ENCODE assay signal across 8 cellular contexts in genomic region chr6:157535354-157536217, GRCh38.
DNase-seq lines count a peak whose midpoint lies in the region; ATAC-seq and TF ChIP-seq lines count a peak whose summit lies in the region.

No MANE protein-coding gene starts in this region.

- H3K36me3 ChIP-seq in esophagus squamous epithelium (no peaks in the 10 kb centered on the region), spleen (no peaks in the 10 kb centered on the region)

- TF ChIP-seq CTCF in RWPE1 (conservative IDR thresholded peaks at IDR 0.05; ENCODE audit: low read depth) (no peak), esophagus squamous epithelium (IDR thresholded peaks at IDR 0.05) (no peak), spleen (IDR thresholded peaks at IDR 0.05 in 8 of 11, conservative IDR thresholded peaks at IDR 0.05 in 3 of 11) (no peak)

- no peak overlapping the region for H3K4me3 Mint-ChIP-seq in activated naive CD4-positive, alpha-beta T cell treated with anti-CD3 and anti-CD28 coated beads, Interleukin-2, amount 10 ng/mL, durations not matched to agents 7 days and 5 days

- H3K27me3 ChIP-seq in esophagus squamous epithelium (peaks cover 0 to 23% (median 0%) of the 10 kb centered on the region in 4 donors), spleen (replicated peaks in 1 of 7) (no peaks in the 10 kb centered on the region)

- DNase-seq in activated naive CD4-positive, alpha-beta T cell treated with anti-CD3 and anti-CD28 coated beads, Interleukin-2, amount 10 ng/mL, durations not matched to agents 7 days and 5 days = no peak
- no peak for DNase-seq in activated naive CD4-positive, alpha-beta T cell treated with Interleukin-2 at 50 U/mL for 16 hours
- peak; percentile 65 for DNase-seq in RWPE1 (ENCODE audit: low spot score)
- DNase-seq in esophagus squamous epithelium (lab: John Stamatoyannopoulos, UW) = no peak
- DNase-seq in spleen = no peak
- no peak for DNase-seq in RKO (ENCODE audit: low spot score)
- DNase-seq in effector CD4-positive, alpha-beta T cell = no peak

- H3K4me1 Mint-ChIP-seq in activated naive CD4-positive, alpha-beta T cell treated with anti-CD3 and anti-CD28 coated beads, Interleukin-2, amount 10 ng/mL, durations not matched to agents 7 days and 5 days = peaks cover 48% of the 10 kb centered on the region

- peaks cover 8% of the 10 kb centered on the region for H3K36me3 Mint-ChIP-seq in activated naive CD4-positive, alpha-beta T cell treated with anti-CD3 and anti-CD28 coated beads, Interleukin-2, amount 10 ng/mL, durations not matched to agents 7 days and 5 days

- H3K9me3 ChIP-seq in esophagus squamous epithelium = no peaks in the 10 kb centered on the region
- no peaks in the 10 kb centered on the region for H3K9me3 ChIP-seq in spleen

- peak overlapping the region; percentile 43 for H3K27ac ChIP-seq in RWPE1
- H3K27ac ChIP-seq in esophagus squamous epithelium = peak overlapping the region; percentile 26 to 67 (median 48)
- H3K27ac ChIP-seq in spleen = peak overlapping the region; percentile 14 to 80 (median 68)

- ATAC-seq in HG03064 (IDR thresholded peaks at IDR 0.05; ENCODE audit: low read depth, unreplicated experiment) = peak; percentile 68

- POLR2A ChIA-PET in RWPE1 (lab: Yijun Ruan, JAX; ENCODE audit: low non-redundant PET) = no interaction called here

- WGBS in esophagus squamous epithelium, 2 donors = 23 to 26% methylated on average over 12 of the region's 12 CpGs
- 49 to 59% (median 56%) methylated on average over 12 of the region's 12 CpGs for WGBS in spleen, 5 donors

- H3K27me3 Mint-ChIP-seq in activated naive CD4-positive, alpha-beta T cell treated with anti-CD3 and anti-CD28 coated beads, Interleukin-2, amount 10 ng/mL, durations not matched to agents 7 days and 5 days = peaks cover 17% of the 10 kb centered on the region

- H3K9me3 Mint-ChIP-seq in activated naive CD4-positive, alpha-beta T cell treated with anti-CD3 and anti-CD28 coated beads, Interleukin-2, amount 10 ng/mL, durations not matched to agents 7 days and 5 days = no peaks in the 10 kb centered on the region

- peak overlapping the region in 1 of 4 donors; percentile 4 for H3K4me3 ChIP-seq in esophagus squamous epithelium
- H3K4me3 ChIP-seq in spleen = peak overlapping the region in 1 of 8 donors; percentile 29

- H3K4me1 ChIP-seq in esophagus squamous epithelium (peaks cover 14 to 45% (median 23%) of the 10 kb centered on the region in 3 donors), spleen (peaks cover 31 to 75% (median 53%) of the 10 kb centered on the region in 6 donors)

- no peak for TF ChIP-seq POLR2A in esophagus squamous epithelium (IDR thresholded peaks at IDR 0.05)
- TF ChIP-seq POLR2A in spleen (IDR thresholded peaks at IDR 0.05) = no peak

- intact Hi-C loops in esophagus squamous epithelium (cut with DNase I) = no loop called here
- intact Hi-C loops in spleen (cut with DNase I; ENCODE audit: low total_unique reads) = no loop called here

- peak overlapping the region; percentile 86 for H3K27ac Mint-ChIP-seq in activated naive CD4-positive, alpha-beta T cell treated with anti-CD3 and anti-CD28 coated beads, Interleukin-2, amount 10 ng/mL, durations not matched to agents 7 days and 5 days

- CTCF ChIA-PET in activated naive CD4-positive, alpha-beta T cell treated with anti-CD3 and anti-CD28 coated beads, Interleukin-2, amount 10 ng/mL, durations not matched to agents 7 days and 5 days (lab: Charles Lee) = interaction anchor here (1.5 to 1.7 kb wide), 2 partner anchors 8 to 213 kb away, joined by 3 to 5 read pairs; no protein-coding TSS in a partner anchor
- CTCF ChIA-PET in RWPE1 (lab: Yijun Ruan, JAX) = interaction anchor here (0.7 kb wide), 1 partner anchor 1579 kb away, joined by 3 read pairs; no protein-coding TSS in a partner anchor
